ENCODE assay signal across 1 cellular context in the genomic region with DNA sequence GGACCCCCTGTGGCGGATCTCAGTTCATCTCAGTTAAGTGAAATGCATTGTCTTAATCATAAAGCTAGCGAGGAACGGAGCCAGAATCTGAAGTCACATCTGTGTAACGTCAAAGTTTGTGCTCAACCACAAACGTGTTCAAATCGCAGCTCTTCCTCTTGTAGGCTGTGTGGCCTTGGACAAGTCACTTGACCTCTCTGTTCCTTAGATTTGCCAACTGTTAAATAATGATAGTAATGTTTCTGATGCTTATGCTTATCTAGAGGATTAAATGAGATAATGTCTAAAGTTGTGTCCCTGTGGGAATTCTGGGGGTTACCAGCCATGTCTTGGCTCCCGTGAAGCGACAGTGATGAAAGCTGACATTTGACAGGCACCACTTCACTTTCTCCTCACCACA.
TF ChIP-seq lines count a peak whose summit lies in the region.

No MANE protein-coding gene starts in this region.

TF ChIP-seq in GM23338, 12 proteins besides CTCF, POLR2A, EP300 and RAD21 (continued from another document):
- TF ChIP-seq, protein P1, sequence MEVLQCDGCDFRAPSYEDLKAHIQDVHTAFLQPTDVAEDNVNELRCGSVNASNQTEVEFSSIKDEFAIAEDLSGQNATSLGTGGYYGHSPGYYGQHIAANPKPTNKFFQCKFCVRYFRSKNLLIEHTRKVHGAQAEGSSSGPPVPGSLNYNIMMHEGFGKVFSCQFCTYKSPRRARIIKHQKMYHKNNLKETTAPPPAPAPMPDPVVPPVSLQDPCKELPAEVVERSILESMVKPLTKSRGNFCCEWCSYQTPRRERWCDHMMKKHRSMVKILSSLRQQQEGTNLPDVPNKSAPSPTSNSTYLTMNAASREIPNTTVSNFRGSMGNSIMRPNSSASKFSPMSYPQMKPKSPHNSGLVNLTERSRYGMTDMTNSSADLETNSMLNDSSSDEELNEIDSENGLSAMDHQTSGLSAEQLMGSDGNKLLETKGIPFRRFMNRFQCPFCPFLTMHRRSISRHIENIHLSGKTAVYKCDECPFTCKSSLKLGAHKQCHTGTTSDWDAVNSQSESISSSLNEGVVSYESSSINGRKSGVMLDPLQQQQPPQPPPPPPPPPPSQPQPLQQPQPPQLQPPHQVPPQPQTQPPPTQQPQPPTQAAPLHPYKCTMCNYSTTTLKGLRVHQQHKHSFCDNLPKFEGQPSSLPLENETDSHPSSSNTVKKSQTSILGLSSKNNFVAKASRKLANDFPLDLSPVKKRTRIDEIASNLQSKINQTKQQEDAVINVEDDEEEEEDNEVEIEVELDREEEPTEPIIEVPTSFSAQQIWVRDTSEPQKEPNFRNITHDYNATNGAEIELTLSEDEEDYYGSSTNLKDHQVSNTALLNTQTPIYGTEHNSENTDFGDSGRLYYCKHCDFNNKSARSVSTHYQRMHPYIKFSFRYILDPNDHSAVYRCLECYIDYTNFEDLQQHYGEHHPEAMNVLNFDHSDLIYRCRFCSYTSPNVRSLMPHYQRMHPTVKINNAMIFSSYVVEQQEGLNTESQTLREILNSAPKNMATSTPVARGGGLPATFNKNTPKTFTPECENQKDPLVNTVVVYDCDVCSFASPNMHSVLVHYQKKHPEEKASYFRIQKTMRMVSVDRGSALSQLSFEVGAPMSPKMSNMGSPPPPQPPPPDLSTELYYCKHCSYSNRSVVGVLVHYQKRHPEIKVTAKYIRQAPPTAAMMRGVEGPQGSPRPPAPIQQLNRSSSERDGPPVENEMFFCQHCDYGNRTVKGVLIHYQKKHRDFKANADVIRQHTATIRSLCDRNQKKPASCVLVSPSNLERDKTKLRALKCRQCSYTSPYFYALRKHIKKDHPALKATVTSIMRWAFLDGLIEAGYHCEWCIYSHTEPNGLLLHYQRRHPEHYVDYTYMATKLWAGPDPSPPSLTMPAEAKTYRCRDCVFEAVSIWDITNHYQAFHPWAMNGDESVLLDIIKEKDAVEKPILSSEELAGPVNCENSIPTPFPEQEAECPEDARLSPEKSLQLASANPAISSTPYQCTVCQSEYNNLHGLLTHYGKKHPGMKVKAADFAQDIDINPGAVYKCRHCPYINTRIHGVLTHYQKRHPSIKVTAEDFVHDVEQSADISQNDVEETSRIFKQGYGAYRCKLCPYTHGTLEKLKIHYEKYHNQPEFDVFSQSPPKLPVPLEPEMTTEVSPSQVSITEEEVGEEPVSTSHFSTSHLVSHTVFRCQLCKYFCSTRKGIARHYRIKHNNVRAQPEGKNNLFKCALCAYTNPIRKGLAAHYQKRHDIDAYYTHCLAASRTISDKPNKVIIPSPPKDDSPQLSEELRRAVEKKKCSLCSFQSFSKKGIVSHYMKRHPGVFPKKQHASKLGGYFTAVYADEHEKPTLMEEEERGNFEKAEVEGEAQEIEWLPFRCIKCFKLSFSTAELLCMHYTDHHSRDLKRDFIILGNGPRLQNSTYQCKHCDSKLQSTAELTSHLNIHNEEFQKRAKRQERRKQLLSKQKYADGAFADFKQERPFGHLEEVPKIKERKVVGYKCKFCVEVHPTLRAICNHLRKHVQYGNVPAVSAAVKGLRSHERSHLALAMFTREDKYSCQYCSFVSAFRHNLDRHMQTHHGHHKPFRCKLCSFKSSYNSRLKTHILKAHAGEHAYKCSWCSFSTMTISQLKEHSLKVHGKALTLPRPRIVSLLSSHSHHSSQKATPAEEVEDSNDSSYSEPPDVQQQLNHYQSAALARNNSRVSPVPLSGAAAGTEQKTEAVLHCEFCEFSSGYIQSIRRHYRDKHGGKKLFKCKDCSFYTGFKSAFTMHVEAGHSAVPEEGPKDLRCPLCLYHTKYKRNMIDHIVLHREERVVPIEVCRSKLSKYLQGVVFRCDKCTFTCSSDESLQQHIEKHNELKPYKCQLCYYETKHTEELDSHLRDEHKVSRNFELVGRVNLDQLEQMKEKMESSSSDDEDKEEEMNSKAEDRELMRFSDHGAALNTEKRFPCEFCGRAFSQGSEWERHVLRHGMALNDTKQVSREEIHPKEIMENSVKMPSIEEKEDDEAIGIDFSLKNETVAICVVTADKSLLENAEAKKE (CRISPR knock-in tag; IDR thresholded peaks at IDR 0.05) = no peak
- TF ChIP-seq EZH2 (IDR thresholded peaks at IDR 0.05; ENCODE audit: low read depth, unreplicated experiment) = no peak
- no peak for TF ChIP-seq POLR2AphosphoS5 (IDR thresholded peaks at IDR 0.05; ENCODE audit: low read depth)
- TF ChIP-seq ZNF331 (CRISPR knock-in tag; IDR thresholded peaks at IDR 0.05; ENCODE audit: low read depth) = no peak
- no peak for TF ChIP-seq NANOG (IDR thresholded peaks at IDR 0.05; ENCODE audit: borderline replicate concordance)
- no peak for TF ChIP-seq STAT1 (IDR thresholded peaks at IDR 0.05; ENCODE audit: unreplicated experiment)
